Comparison of ENCODE assay signal across 9 cellular contexts in the genomic region with DNA sequence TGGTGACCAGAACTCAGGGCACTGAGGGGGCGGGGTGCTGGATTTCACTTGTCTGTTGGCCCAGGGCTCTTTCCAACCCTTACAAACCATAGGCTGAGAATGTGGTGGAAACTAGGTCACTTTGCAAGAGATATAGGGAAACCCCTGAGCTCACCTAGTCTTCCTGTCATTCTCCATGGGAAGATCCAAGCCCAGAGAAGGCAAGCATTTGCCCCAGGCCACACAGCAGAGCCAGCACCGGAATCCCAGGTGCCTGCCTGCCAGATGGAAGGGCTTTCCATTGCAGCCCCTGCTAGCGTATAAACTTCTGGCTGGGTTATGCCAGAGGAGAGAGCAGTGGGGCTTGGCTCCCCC. TPM values are rescaled to one million over a fixed set of nuclear protein-coding genes. Genes with fewer than 3 reads are reported as not detected.
A peak's percentile ranks its signal among the peaks of the same experiment; 100 is the strongest.
DNase-seq lines count a peak whose midpoint lies in the region; ATAC-seq and TF ChIP-seq lines count a peak whose summit lies in the region.
"Had no signal": no experiment of that assay in that cellular context is flagged by ENCODE, and none has a peak within 500 bp of the region (broad histone marks: within the 10 kb centered on the region; RNA-seq: fewer than 3 reads in every experiment).

No MANE protein-coding gene starts in this region.

- no peaks in the 10 kb centered on the region for H3K9me3 Mint-ChIP-seq in activated T-cell treated with anti-CD3 and anti-CD28 coated beads, Interleukin-2, amount 50 U/mL, for 72 hours
- H3K9me3 Mint-ChIP-seq in type B pancreatic cell, result no peaks in the 10 kb centered on the region
- H3K9me3 Mint-ChIP-seq: stimulated activated naive B cell treated with anti-CD40 and anti-IgM and Interleukin-4, amounts not matched to agents 10 μg/mL and 1 μg/mL and 100 μg/mL, for 72 hours had no signal

- H3K4me1 ChIP-seq in lower lobe of right lung, result peaks cover 30% of the 10 kb centered on the region

- in situ Hi-C loops in brain microvascular endothelial cell (cut with HindIII; ENCODE audit: low pct_ligation_motif_present, low sequenced_read_pairs), result no loop called here

- H3K36me3 Mint-ChIP-seq in activated T-cell treated with anti-CD3 and anti-CD28 coated beads, Interleukin-2, amount 50 U/mL, for 72 hours (ENCODE audit: insufficient read depth in 2 of 2), result no peaks in the 10 kb centered on the region
- H3K36me3 Mint-ChIP-seq in type B pancreatic cell, result peaks cover under 1% of the 10 kb centered on the region

- H3K27ac Mint-ChIP-seq in activated T-cell treated with anti-CD3 and anti-CD28 coated beads, Interleukin-2, amount 50 U/mL, for 72 hours, result peak overlapping the region; percentile 34
- H3K27ac Mint-ChIP-seq in type B pancreatic cell, result peak overlapping the region; percentile 95

- H3K27ac ChIP-seq in brain microvascular endothelial cell (no peak overlapping the region), lower lobe of right lung (peak overlapping the region; percentile 81)

- intact Hi-C loops in lower lobe of right lung (cut with DNase I), result no loop called here

- TF ChIP-seq CTCF in brain microvascular endothelial cell (IDR thresholded peaks at IDR 0.05; ENCODE audit: low read depth, low read length, missing control alignments), result no peak
- no peak for TF ChIP-seq CTCF in lower lobe of right lung (IDR thresholded peaks at IDR 0.05)
- no peak for TF ChIP-seq CTCF in type B pancreatic cell (conservative IDR thresholded peaks at IDR 0.05)

- ATAC-seq in activated T-cell treated with anti-CD3 and anti-CD28 coated beads, Interleukin-2, amount 50 U/mL, for 72 hours (replicated peaks in 1 of 2), result no peak
- ATAC-seq in lower lobe of right lung, result no peak

- H3K27me3 ChIP-seq in brain microvascular endothelial cell (replicated peaks), result no peaks in the 10 kb centered on the region
- no peaks in the 10 kb centered on the region for H3K27me3 ChIP-seq in lower lobe of right lung (ENCODE audit: low read depth)

- no peaks in the 10 kb centered on the region for H3K9me3 ChIP-seq in lower lobe of right lung

- DNase-seq in activated T-cell treated with anti-CD3 and anti-CD28 coated beads, Interleukin-2, amount 50 U/mL, for 72 hours, result no peak
- DNase-seq in activated T-cell treated with anti-CD3 and anti-CD28 coated beads, Interleukin-2, amount 50 U/mL, for 48 hours, result no peak
- no peak for DNase-seq in brain microvascular endothelial cell
- no peak for DNase-seq in lower lobe of right lung
- no peak for DNase-seq in type B pancreatic cell (ENCODE audit: extremely low spot score, unreplicated experiment)
- no peak for DNase-seq in kidney glomerular epithelial cell (lab: John Stamatoyannopoulos, UW)
- no peak for DNase-seq in T-helper 9 cell
- no peak for DNase-seq in LoVo (ENCODE audit: low spot score)
- DNase-seq: stimulated activated naive B cell treated with anti-CD40 and anti-IgM and Interleukin-4, amounts not matched to agents 10 μg/mL and 1 μg/mL and 100 μg/mL, for 72 hours had no signal

- H3K4me3 ChIP-seq in brain microvascular endothelial cell (ENCODE audit: low read depth, low read length) (peak overlapping the region; percentile 70), lower lobe of right lung (peak overlapping the region; percentile 74)

- no peaks in the 10 kb centered on the region for H3K27me3 Mint-ChIP-seq in activated T-cell treated with anti-CD3 and anti-CD28 coated beads, Interleukin-2, amount 50 U/mL, for 72 hours (ENCODE audit: low read depth)
- H3K27me3 Mint-ChIP-seq in type B pancreatic cell, result no peaks in the 10 kb centered on the region
- H3K27me3 Mint-ChIP-seq: stimulated activated naive B cell treated with anti-CD40 and anti-IgM and Interleukin-4, amounts not matched to agents 10 μg/mL and 1 μg/mL and 100 μg/mL, for 72 hours had no signal

- H3K4me3 Mint-ChIP-seq in activated T-cell treated with anti-CD3 and anti-CD28 coated beads, Interleukin-2, amount 50 U/mL, for 72 hours, result peak overlapping the region; percentile 83 to 86
- H3K4me3 Mint-ChIP-seq in type B pancreatic cell, result peak overlapping the region; percentile 95

- peaks cover 9% of the 10 kb centered on the region for H3K4me1 Mint-ChIP-seq in activated T-cell treated with anti-CD3 and anti-CD28 coated beads, Interleukin-2, amount 50 U/mL, for 72 hours (ENCODE audit: low read depth)
- H3K4me1 Mint-ChIP-seq in type B pancreatic cell (ENCODE audit: unreplicated experiment), result peaks cover 10% of the 10 kb centered on the region

- H3K36me3 ChIP-seq in brain microvascular endothelial cell (replicated peaks), result no peaks in the 10 kb centered on the region
- H3K36me3 ChIP-seq in lower lobe of right lung, result peaks cover 39% of the 10 kb centered on the region

RNA-seq across cellular contexts. Expression of gene PYROXD2, which starts 0.4 kb away (rescaled TPM):
- total RNA-seq in activated T-cell treated with anti-CD3 and anti-CD28 coated beads, Interleukin-2, amount 50 U/mL, for 72 hours, result 10 to 100 TPM in 1 of 2 donors, 1 to 10 TPM in 1; 6.7 to 10.4 TPM
- total RNA-seq in lower lobe of right lung (17.8 TPM), type B pancreatic cell (ENCODE audit: low replicate concordance) (6.1 and 14.9 TPM in 2 replicates)

RNA-seq across cellular contexts. Expression of gene HPS1, which starts 32.2 kb away (rescaled TPM):
- total RNA-seq in activated T-cell treated with anti-CD3 and anti-CD28 coated beads, Interleukin-2, amount 50 U/mL, for 72 hours, result 10 to 100 TPM; 58.5 to 62.1 TPM
- total RNA-seq in lower lobe of right lung (86.3 TPM), type B pancreatic cell (ENCODE audit: low replicate concordance) (60.5 and 72.4 TPM in 2 replicates)
